Comparison of ENCODE assay signal across 1 cellular context in genomic region chr11:134469627-134470026, GRCh38.
TF ChIP-seq lines count a peak whose summit lies in the region.

No MANE protein-coding gene starts in this region.

TF ChIP-seq in K562, 482 proteins besides CTCF, POLR2A, EP300 and RAD21 (continued from another document):
- TF ChIP-seq, protein P1, sequence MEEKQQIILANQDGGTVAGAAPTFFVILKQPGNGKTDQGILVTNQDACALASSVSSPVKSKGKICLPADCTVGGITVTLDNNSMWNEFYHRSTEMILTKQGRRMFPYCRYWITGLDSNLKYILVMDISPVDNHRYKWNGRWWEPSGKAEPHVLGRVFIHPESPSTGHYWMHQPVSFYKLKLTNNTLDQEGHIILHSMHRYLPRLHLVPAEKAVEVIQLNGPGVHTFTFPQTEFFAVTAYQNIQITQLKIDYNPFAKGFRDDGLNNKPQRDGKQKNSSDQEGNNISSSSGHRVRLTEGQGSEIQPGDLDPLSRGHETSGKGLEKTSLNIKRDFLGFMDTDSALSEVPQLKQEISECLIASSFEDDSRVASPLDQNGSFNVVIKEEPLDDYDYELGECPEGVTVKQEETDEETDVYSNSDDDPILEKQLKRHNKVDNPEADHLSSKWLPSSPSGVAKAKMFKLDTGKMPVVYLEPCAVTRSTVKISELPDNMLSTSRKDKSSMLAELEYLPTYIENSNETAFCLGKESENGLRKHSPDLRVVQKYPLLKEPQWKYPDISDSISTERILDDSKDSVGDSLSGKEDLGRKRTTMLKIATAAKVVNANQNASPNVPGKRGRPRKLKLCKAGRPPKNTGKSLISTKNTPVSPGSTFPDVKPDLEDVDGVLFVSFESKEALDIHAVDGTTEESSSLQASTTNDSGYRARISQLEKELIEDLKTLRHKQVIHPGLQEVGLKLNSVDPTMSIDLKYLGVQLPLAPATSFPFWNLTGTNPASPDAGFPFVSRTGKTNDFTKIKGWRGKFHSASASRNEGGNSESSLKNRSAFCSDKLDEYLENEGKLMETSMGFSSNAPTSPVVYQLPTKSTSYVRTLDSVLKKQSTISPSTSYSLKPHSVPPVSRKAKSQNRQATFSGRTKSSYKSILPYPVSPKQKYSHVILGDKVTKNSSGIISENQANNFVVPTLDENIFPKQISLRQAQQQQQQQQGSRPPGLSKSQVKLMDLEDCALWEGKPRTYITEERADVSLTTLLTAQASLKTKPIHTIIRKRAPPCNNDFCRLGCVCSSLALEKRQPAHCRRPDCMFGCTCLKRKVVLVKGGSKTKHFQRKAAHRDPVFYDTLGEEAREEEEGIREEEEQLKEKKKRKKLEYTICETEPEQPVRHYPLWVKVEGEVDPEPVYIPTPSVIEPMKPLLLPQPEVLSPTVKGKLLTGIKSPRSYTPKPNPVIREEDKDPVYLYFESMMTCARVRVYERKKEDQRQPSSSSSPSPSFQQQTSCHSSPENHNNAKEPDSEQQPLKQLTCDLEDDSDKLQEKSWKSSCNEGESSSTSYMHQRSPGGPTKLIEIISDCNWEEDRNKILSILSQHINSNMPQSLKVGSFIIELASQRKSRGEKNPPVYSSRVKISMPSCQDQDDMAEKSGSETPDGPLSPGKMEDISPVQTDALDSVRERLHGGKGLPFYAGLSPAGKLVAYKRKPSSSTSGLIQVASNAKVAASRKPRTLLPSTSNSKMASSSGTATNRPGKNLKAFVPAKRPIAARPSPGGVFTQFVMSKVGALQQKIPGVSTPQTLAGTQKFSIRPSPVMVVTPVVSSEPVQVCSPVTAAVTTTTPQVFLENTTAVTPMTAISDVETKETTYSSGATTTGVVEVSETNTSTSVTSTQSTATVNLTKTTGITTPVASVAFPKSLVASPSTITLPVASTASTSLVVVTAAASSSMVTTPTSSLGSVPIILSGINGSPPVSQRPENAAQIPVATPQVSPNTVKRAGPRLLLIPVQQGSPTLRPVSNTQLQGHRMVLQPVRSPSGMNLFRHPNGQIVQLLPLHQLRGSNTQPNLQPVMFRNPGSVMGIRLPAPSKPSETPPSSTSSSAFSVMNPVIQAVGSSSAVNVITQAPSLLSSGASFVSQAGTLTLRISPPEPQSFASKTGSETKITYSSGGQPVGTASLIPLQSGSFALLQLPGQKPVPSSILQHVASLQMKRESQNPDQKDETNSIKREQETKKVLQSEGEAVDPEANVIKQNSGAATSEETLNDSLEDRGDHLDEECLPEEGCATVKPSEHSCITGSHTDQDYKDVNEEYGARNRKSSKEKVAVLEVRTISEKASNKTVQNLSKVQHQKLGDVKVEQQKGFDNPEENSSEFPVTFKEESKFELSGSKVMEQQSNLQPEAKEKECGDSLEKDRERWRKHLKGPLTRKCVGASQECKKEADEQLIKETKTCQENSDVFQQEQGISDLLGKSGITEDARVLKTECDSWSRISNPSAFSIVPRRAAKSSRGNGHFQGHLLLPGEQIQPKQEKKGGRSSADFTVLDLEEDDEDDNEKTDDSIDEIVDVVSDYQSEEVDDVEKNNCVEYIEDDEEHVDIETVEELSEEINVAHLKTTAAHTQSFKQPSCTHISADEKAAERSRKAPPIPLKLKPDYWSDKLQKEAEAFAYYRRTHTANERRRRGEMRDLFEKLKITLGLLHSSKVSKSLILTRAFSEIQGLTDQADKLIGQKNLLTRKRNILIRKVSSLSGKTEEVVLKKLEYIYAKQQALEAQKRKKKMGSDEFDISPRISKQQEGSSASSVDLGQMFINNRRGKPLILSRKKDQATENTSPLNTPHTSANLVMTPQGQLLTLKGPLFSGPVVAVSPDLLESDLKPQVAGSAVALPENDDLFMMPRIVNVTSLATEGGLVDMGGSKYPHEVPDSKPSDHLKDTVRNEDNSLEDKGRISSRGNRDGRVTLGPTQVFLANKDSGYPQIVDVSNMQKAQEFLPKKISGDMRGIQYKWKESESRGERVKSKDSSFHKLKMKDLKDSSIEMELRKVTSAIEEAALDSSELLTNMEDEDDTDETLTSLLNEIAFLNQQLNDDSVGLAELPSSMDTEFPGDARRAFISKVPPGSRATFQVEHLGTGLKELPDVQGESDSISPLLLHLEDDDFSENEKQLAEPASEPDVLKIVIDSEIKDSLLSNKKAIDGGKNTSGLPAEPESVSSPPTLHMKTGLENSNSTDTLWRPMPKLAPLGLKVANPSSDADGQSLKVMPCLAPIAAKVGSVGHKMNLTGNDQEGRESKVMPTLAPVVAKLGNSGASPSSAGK (IDR thresholded peaks at IDR 0.05) = peak; percentile 73
- TF ChIP-seq NONO (IDR thresholded peaks at IDR 0.05; ENCODE audit: low read depth in 2 of 2, low read length in 1 of 2) (no peak), HCFC1 (IDR thresholded peaks at IDR 0.05; ENCODE audit: low read depth, low read length) (peak; percentile 89), USF1 (CRISPR knock-in tag; IDR thresholded peaks at IDR 0.05) (peak; percentile 85), FOXM1 (IDR thresholded peaks at IDR 0.05; ENCODE audit: low read depth) (no peak), FOXM1 (CRISPR knock-in tag; IDR thresholded peaks at IDR 0.05; ENCODE audit: low read depth) (no peak), BRD9 (IDR thresholded peaks at IDR 0.05; ENCODE audit: low read depth, partially characterized antibody) (no peak), CBX3 (IDR thresholded peaks at IDR 0.05; ENCODE audit: borderline replicate concordance in 1 of 2, low read length in 2 of 2) (0 out of 3 replicates have a peak, but pooled peaks of 1 of the 2 experiments have one; percentile 52), ZNF143 (CRISPR knock-in tag; IDR thresholded peaks at IDR 0.05) (peak; percentile 78), FOXJ2 (tag; IDR thresholded peaks at IDR 0.05) (no peak), ZNF24 (IDR thresholded peaks at IDR 0.05) (no peak)
- TF ChIP-seq, protein P2, sequence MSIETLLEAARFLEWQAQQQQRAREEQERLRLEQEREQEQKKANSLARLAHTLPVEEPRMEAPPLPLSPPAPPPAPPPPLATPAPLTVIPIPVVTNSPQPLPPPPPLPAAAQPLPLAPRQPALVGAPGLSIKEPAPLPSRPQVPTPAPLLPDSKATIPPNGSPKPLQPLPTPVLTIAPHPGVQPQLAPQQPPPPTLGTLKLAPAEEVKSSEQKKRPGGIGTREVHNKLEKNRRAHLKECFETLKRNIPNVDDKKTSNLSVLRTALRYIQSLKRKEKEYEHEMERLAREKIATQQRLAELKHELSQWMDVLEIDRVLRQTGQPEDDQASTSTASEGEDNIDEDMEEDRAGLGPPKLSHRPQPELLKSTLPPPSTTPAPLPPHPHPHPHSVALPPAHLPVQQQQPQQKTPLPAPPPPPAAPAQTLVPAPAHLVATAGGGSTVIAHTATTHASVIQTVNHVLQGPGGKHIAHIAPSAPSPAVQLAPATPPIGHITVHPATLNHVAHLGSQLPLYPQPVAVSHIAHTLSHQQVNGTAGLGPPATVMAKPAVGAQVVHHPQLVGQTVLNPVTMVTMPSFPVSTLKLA (conservative IDR thresholded peaks at IDR 0.05) = no peak
TF ChIP-seq in K562: peak in this region for 19.
